ENCODE assay signal across 8 cellular contexts in the genomic region with DNA sequence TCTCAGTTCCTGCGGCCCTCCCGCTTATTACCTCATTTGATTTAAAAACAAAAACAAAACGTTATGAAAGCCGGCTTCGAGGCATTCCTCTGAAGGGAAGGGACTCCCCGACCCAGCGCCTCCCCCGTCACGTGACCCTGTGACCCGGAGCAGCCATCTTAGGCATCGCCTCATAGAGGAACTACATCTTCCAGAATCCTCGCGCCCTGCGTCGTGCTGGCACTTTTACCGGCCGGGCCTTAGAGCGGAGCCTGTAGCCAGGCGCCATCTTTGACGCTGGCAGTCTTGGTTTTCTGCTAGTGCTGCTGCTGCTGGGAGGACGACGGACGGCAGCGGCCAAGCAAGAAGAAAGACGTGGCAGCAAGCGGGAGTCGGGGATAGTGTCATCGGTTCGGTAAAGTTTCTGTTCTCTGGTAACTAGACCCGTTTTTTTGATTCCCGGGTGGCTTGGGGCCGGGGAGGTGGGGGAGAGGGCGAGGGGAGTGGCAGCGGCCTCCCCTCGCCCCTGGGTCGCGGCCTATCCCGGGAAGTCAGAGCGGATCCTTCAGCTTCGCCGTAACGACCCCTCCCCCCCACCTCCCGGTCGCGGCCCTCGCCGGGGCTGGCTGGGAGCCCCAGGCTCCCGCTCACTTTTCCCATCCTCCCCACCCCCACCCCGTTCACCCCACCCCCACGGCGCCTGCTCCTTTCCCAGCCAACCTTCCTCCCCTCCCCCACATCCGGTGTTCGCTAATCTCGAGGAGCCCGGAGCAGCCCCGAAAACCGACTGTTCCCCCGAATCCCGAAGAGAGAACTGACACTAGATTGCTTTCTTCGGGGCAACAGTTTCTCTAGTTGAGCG. TPM values are rescaled to one million over a fixed set of nuclear protein-coding genes. Genes with fewer than 3 reads are reported as not detected.
DNase-seq lines count a peak whose midpoint lies in the region; ATAC-seq and TF ChIP-seq lines count a peak whose summit lies in the region.

Gene ZBED6, plus strand, starts transcription at position 242 of the 841 bp plus-strand sequence. CDS start 1,900 bp downstream, outside the sequence.
Gene ZC3H11A, plus strand, starts transcription at position 242 of the 841 bp plus-strand sequence. CDS start 21,448 bp downstream, outside the sequence.

- H4K8ac ChIP-seq in trophoblast cell (ENCODE audit: low read depth, low read length) = peak within 1 kb of the TSS; percentile 92

- no CpG with 5 or more reads among the region's 61 CpGs for WGBS in trophoblast cell (ENCODE audit: extremely low coverage, insufficient coverage, insufficient read length)
- WGBS in transverse colon (ENCODE audit: low coverage in 1 of 2), 2 donors = 0 to 1% methylated on average over 6 to 59 of the region's 61 CpGs

- H2AFZ ChIP-seq in trophoblast cell (ENCODE audit: insufficient read depth, low read length, poor library complexity) = peak within 1 kb of the TSS; percentile 45

- H3K9ac ChIP-seq in adipocyte (ENCODE audit: low read length) (peak within 1 kb of the TSS; percentile 98), trophoblast cell (ENCODE audit: low read length) (peak within 1 kb of the TSS; percentile 91)

- H3K79me1 ChIP-seq in trophoblast cell (ENCODE audit: low read length) = peaks cover 15% of the 10 kb centered on the region

- in situ Hi-C loops in transverse colon (cut with MboI; ENCODE audit: low pct_ligation_motif_present in 1 of 4, low pct_unique_long_range_greater_than_20kb in 1 of 4, low sequenced_read_pairs in 3 of 4) = no loop called here

- H3K36me3 ChIP-seq in adipocyte (ENCODE audit: control insufficient read depth, insufficient read depth, low read length, severe bottlenecking) (peaks cover 12% of the 10 kb centered on the region), cardiac muscle cell (no peaks in the 10 kb centered on the region), trophoblast cell (ENCODE audit: control insufficient read depth in 1 of 2, insufficient read depth in 2 of 2, low read length in 2 of 2) (peaks cover 2 to 9% of the 10 kb centered on the region in 2 experiments), transverse colon (no peaks in the 10 kb centered on the region)

- H3K9me3 ChIP-seq in adipocyte (ENCODE audit: control insufficient read depth, low read length) (peaks cover 4% of the 10 kb centered on the region), cardiac muscle cell (ENCODE audit: low read depth) (no peaks in the 10 kb centered on the region), trophoblast cell (ENCODE audit: insufficient read depth, low read depth, low read length) (no peaks in the 10 kb centered on the region), transverse colon (no peaks in the 10 kb centered on the region)

- ATAC-seq in HG02798 (IDR thresholded peaks at IDR 0.05; ENCODE audit: poor library complexity, unreplicated experiment) = peak; percentile 98

- peak within 1 kb of the TSS; percentile 90 for H3K4me3 ChIP-seq in GM12875 (ENCODE audit: low read depth, low read length)
- peak within 1 kb of the TSS; percentile 85 for H3K4me3 ChIP-seq in adipocyte (ENCODE audit: low read length)
- peak within 1 kb of the TSS; percentile 57 for H3K4me3 ChIP-seq in cardiac muscle cell
- peak within 1 kb of the TSS; percentile 81 for H3K4me3 ChIP-seq in trophoblast cell (ENCODE audit: low read depth, low read length)
- H3K4me3 ChIP-seq in transverse colon = peak within 1 kb of the TSS; percentile 75 to 94 (median 87)

- peak within 1 kb of the TSS; percentile 94 for H4K91ac ChIP-seq in trophoblast cell (ENCODE audit: low read depth, low read length)

- peak within 1 kb of the TSS; percentile 71 for H2BK12ac ChIP-seq in trophoblast cell (ENCODE audit: low read length)

- TF ChIP-seq CTCF in GM12875 (IDR thresholded peaks at IDR 0.05; ENCODE audit: borderline replicate concordance, insufficient read depth, low read depth, low read length) = no peak
- no peak for TF ChIP-seq CTCF in cardiac muscle cell (IDR thresholded peaks at IDR 0.05; ENCODE audit: low read depth, low read length)
- no peak for TF ChIP-seq CTCF in transverse colon (IDR thresholded peaks at IDR 0.05)

- intact Hi-C loops in transverse colon (cut with DNase I; ENCODE audit: low total_unique reads) = loop anchor here (10.0 kb wide), 1 partner anchor 291 kb away; no protein-coding TSS in a partner anchor

- no peak within 1 kb of the TSS for H3K23ac ChIP-seq in trophoblast cell (ENCODE audit: low read length)

- H2BK5ac ChIP-seq in trophoblast cell (ENCODE audit: low read depth, low read length, poor library complexity) = peak within 1 kb of the TSS; percentile 86

- peak within 1 kb of the TSS; percentile 38 for H3K18ac ChIP-seq in trophoblast cell (ENCODE audit: low read length)

- H4K12ac ChIP-seq in trophoblast cell (ENCODE audit: low read depth, low read length) = peak within 1 kb of the TSS; percentile 77

- peak within 1 kb of the TSS; percentile 65 for H3K4me2 ChIP-seq in trophoblast cell (ENCODE audit: low read length)

- H3K4me1 ChIP-seq in adipocyte (ENCODE audit: control insufficient read depth, insufficient read depth, low read length) (peaks cover 44% of the 10 kb centered on the region), cardiac muscle cell (ENCODE audit: low read depth) (peaks cover 45% of the 10 kb centered on the region), trophoblast cell (ENCODE audit: control insufficient read depth in 1 of 2, insufficient read depth in 2 of 2, low read length in 2 of 2) (peaks cover 0 to 5% of the 10 kb centered on the region in 2 experiments), transverse colon (peaks cover 21 to 46% (median 32%) of the 10 kb centered on the region in 4 donors)

- TF ChIP-seq EP300 in transverse colon (IDR thresholded peaks at IDR 0.05; ENCODE audit: low read depth) = no peak

- peak within 1 kb of the TSS; percentile 92 for H3K4ac ChIP-seq in trophoblast cell (ENCODE audit: low read depth, low read length)

- H3K27me3 ChIP-seq in adipocyte (replicated peaks; ENCODE audit: control insufficient read depth, insufficient read depth, low read length) = no peaks in the 10 kb centered on the region
- no peaks in the 10 kb centered on the region for H3K27me3 ChIP-seq in cardiac muscle cell
- H3K27me3 ChIP-seq in trophoblast cell (ENCODE audit: insufficient read depth, low read length) = no peaks in the 10 kb centered on the region
- no peaks in the 10 kb centered on the region for H3K27me3 ChIP-seq in transverse colon

- DNase-seq in NCI-H1436 (lab: John Stamatoyannopoulos, UW) (peak; percentile 99), T follicular helper cell (ENCODE audit: low read depth) (peak; percentile 99), adipocyte (ENCODE audit: low read depth) (peak; percentile 100), cardiac muscle cell (ENCODE audit: low read depth in 1 of 2, low spot score in 1 of 2) (peak; percentile 99), trophoblast cell (peak; percentile 100), transverse colon (peak; percentile 99)

- no peak within 1 kb of the TSS for H2AK5ac ChIP-seq in trophoblast cell (ENCODE audit: low read length)

- peak within 1 kb of the TSS; percentile 99 for H3K27ac ChIP-seq in cardiac muscle cell
- peak within 1 kb of the TSS; percentile 99 for H3K27ac ChIP-seq in trophoblast cell (ENCODE audit: low read depth, low read length)
- H3K27ac ChIP-seq in transverse colon = peak within 1 kb of the TSS; percentile 95 to 99 (median 97)

- H3K14ac ChIP-seq in trophoblast cell (ENCODE audit: low read length) = peak within 1 kb of the TSS; percentile 60

- H3K79me2 ChIP-seq in trophoblast cell (ENCODE audit: control insufficient read depth, insufficient read depth, low read length, poor library complexity) = peaks cover 17% of the 10 kb centered on the region

- H2BK120ac ChIP-seq in trophoblast cell (ENCODE audit: insufficient read depth, low read length, poor library complexity) = peak within 1 kb of the TSS; percentile 80

- peak; percentile 83 for TF ChIP-seq POLR2A in transverse colon (IDR thresholded peaks at IDR 0.05)

RNA-seq across cellular contexts. Expression of gene ZBED6, which starts in this region (rescaled TPM):
- total RNA-seq in cardiac muscle cell (6.3 and 8.6 TPM in 2 replicates), transverse colon (10 to 100 TPM; 12.7 to 29.7 (median 23.6) TPM)
- polyA plus RNA-seq in cardiac muscle cell = 2.7 and 3.1 TPM in 2 replicates
- polyA plus RNA-seq in trophoblast cell (2013) = 28.0 and 28.3 TPM in 2 replicates

RNA-seq across cellular contexts. Expression of gene ZC3H11A, which starts in this region (rescaled TPM):
- 94.6 and 96.3 TPM in 2 replicates for total RNA-seq in cardiac muscle cell
- 58.3 and 63.5 TPM in 2 replicates for polyA plus RNA-seq in cardiac muscle cell
- polyA plus RNA-seq in trophoblast cell (2013) = 109 and 113 TPM in 2 replicates
- 100 to 1,000 TPM in 2 of 4 donors, 10 to 100 TPM in 2; 38.5 to 120 (median 99.0) TPM for total RNA-seq in transverse colon

Comparison
In these comparisons a context has a peak if more than half of its experiments do, and no peak if none do; other contexts are left out.
1. Peak in every context shown above with its lines: DNase-seq, ATAC-seq, H3K4me3 ChIP-seq and H3K27ac ChIP-seq.